In genomic region chr16:79856581-79856980, GRCh38 we compare ENCODE assay signal across 28 cellular contexts.
"Had no signal": no experiment of that assay in that cellular context is flagged by ENCODE, and none has a peak within 500 bp of the region (broad histone marks: within the 10 kb centered on the region; RNA-seq: fewer than 3 reads in every experiment).

No MANE protein-coding gene starts in this region.

- FAIRE-seq: endometrium, endothelial cell of umbilical vein had no signal

- H3K4me3 ChIP-seq: adrenal gland, body of pancreas, colonic mucosa, gastrocnemius medialis, heart right ventricle had no signal

- H3K4me3 Mint-ChIP-seq: activated CD4-positive, alpha-beta T cell treated with anti-CD3 and anti-CD28 coated beads for 36 hours; activated CD4-positive, alpha-beta T cell treated with anti-CD3 and anti-CD28 coated beads, Interleukin-2, amount 10 ng/mL, durations not matched to agents 24 days and 14 days; activated CD8-positive, alpha-beta T cell treated with anti-CD3 and anti-CD28 coated beads for 36 hours; activated naive CD4-positive, alpha-beta T cell treated with anti-CD3 and anti-CD28 coated beads for 36 hours; activated naive CD4-positive, alpha-beta T cell treated with anti-CD3 and anti-CD28 coated beads, Interleukin-2, amount 50 U/mL, for 24 hours; activated naive CD8-positive, alpha-beta T cell treated with anti-CD3 and anti-CD28 coated beads for 36 hours; activated naive CD8-positive, alpha-beta T cell treated with anti-CD3 and anti-CD28 coated beads, Interleukin-2, amount 50 U/mL, for 24 hours; activated T-cell treated with anti-CD3 and anti-CD28 coated beads, Interleukin-2, amount 50 U/mL, for 4 hours had no signal

- H3K27ac ChIP-seq: adrenal gland, body of pancreas, colonic mucosa, epithelial cell of prostate, gastrocnemius medialis, heart right ventricle had no signal

- H3K4me1 ChIP-seq: adrenal gland, body of pancreas, colonic mucosa, gastrocnemius medialis, heart right ventricle had no signal

- H3K27me3 Mint-ChIP-seq: activated CD8-positive, alpha-beta T cell treated with anti-CD3 and anti-CD28 coated beads for 36 hours; activated naive CD8-positive, alpha-beta T cell treated with anti-CD3 and anti-CD28 coated beads for 36 hours had no signal

- H3K36me3 Mint-ChIP-seq: activated naive CD4-positive, alpha-beta T cell treated with anti-CD3 and anti-CD28 coated beads, Interleukin-2, amount 50 U/mL, for 24 hours had no signal

- ATAC-seq: activated CD4-positive, alpha-beta T cell treated with anti-CD3 and anti-CD28 coated beads for 36 hours; activated CD8-positive, alpha-beta T cell treated with anti-CD3 and anti-CD28 coated beads for 36 hours; activated naive CD8-positive, alpha-beta T cell treated with anti-CD3 and anti-CD28 coated beads, Interleukin-2, amount 50 U/mL, for 24 hours; activated T-cell treated with anti-CD3 and anti-CD28 coated beads, Interleukin-2, amount 50 U/mL, for 4 hours; body of pancreas; gastrocnemius medialis; heart right ventricle had no signal

- H3K27me3 ChIP-seq: adrenal gland, body of pancreas, colonic mucosa, gastrocnemius medialis, heart right ventricle had no signal

- H3K36me3 ChIP-seq: adrenal gland, colonic mucosa, gastrocnemius medialis, heart right ventricle had no signal

- H3K9me3 ChIP-seq: adrenal gland, colonic mucosa had no signal

- H3K27ac Mint-ChIP-seq: activated CD4-positive, alpha-beta T cell treated with anti-CD3 and anti-CD28 coated beads for 36 hours; activated CD4-positive, alpha-beta T cell treated with anti-CD3 and anti-CD28 coated beads, Interleukin-2, amount 10 ng/mL, durations not matched to agents 24 days and 14 days; activated CD8-positive, alpha-beta T cell treated with anti-CD3 and anti-CD28 coated beads for 36 hours; activated naive CD4-positive, alpha-beta T cell treated with anti-CD3 and anti-CD28 coated beads for 36 hours; activated naive CD4-positive, alpha-beta T cell treated with anti-CD3 and anti-CD28 coated beads, Interleukin-2, amount 50 U/mL, for 24 hours; activated naive CD8-positive, alpha-beta T cell treated with anti-CD3 and anti-CD28 coated beads for 36 hours; activated naive CD8-positive, alpha-beta T cell treated with anti-CD3 and anti-CD28 coated beads, Interleukin-2, amount 50 U/mL, for 24 hours; activated T-helper 2 cell treated with anti-CD3 and anti-CD28 coated beads, Interferon-gamma antibody, Interleukin-2, Interleukin-4, amounts not matched to agents 10 μg/mL and 5 μg/mL and 100 μg/mL, durations not matched to agents 14 hours and 24 hours and 36 hours had no signal

- DNase-seq: activated CD4-positive, alpha-beta T cell treated with anti-CD3 and anti-CD28 coated beads for 36 hours; activated CD4-positive, alpha-beta T cell treated with anti-CD3 and anti-CD28 coated beads, Interleukin-2, amount 10 ng/mL, durations not matched to agents 24 days and 14 days; activated CD4-positive, CD25-positive, alpha-beta regulatory T cell; activated CD4-positive, CD25-positive, alpha-beta regulatory T cell treated with anti-CD3 and anti-CD28 coated beads, Interleukin-2, amount 50 U/mL, for 72 hours; activated CD8-positive, alpha-beta memory T cell treated with anti-CD3 and anti-CD28 coated beads for 24 hours; activated CD8-positive, alpha-beta T cell treated with anti-CD3 and anti-CD28 coated beads for 36 hours; activated effector memory CD4-positive, alpha-beta T cell treated with anti-CD3 and anti-CD28 coated beads, Interleukin-2, amount 50 U/mL, for 16 hours; activated naive CD4-positive, alpha-beta T cell treated with anti-CD3 and anti-CD28 coated beads for 36 hours; activated naive CD8-positive, alpha-beta T cell treated with anti-CD3 and anti-CD28 coated beads for 36 hours; activated naive CD8-positive, alpha-beta T cell treated with anti-CD3 and anti-CD28 coated beads, Interleukin-2, amount 50 U/mL, for 24 hours; activated T-cell treated with anti-CD3 and anti-CD28 coated beads, Interleukin-2, amount 50 U/mL, for 4 hours; adrenal gland; amygdala; aorta; body of pancreas; caudate nucleus; cerebellar nuclear complex; colonic mucosa; effector CD8-positive, alpha-beta T cell; foreskin fibroblast; gastrocnemius medialis; heart right ventricle; T-helper 2 cell had no signal

- H3K4me1 Mint-ChIP-seq: activated CD4-positive, alpha-beta T cell treated with anti-CD3 and anti-CD28 coated beads, Interleukin-2, amount 10 ng/mL, durations not matched to agents 24 days and 14 days; activated naive CD4-positive, alpha-beta T cell treated with anti-CD3 and anti-CD28 coated beads, Interleukin-2, amount 50 U/mL, for 24 hours; activated naive CD8-positive, alpha-beta T cell treated with anti-CD3 and anti-CD28 coated beads for 36 hours; activated naive CD8-positive, alpha-beta T cell treated with anti-CD3 and anti-CD28 coated beads, Interleukin-2, amount 50 U/mL, for 24 hours had no signal
